16 cellular contexts compared by ENCODE assay signal in the genomic region with DNA sequence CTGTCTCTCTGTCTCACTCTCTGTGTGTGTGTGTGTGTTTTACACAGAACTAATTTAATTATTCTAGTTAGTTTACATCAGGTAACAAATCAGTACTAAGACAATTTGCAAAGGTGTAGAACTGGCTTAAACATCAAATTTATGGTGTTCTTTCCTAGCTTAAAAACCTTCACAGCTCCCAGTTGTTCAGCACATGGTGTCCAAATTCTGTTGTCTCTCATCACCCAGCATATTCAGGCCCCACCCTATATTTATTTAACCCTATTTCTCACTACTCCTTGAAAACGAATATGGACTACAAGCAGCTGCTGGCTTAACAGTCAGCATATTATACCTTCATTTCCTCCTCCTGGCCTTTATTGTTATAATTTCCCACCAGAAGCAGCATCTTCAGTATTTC. TPM values are rescaled to one million over a fixed set of nuclear protein-coding genes. Genes with fewer than 3 reads are reported as not detected.
"Had no signal": no experiment of that assay in that cellular context is flagged by ENCODE, and none has a peak within 500 bp of the region (broad histone marks: within the 10 kb centered on the region; RNA-seq: fewer than 3 reads in every experiment).

No MANE protein-coding gene starts in this region.

- H3K4me1 Mint-ChIP-seq: activated naive CD8-positive, alpha-beta T cell treated with anti-CD3 and anti-CD28 coated beads, Interleukin-2, amount 50 U/mL, for 24 hours had no signal

- H3K36me3 ChIP-seq: left ventricle myocardium inferior, neural progenitor cell, pancreas, SJSA1, transverse colon had no signal

- H3K4me2 ChIP-seq: neural progenitor cell had no signal

- H3K9me3 Mint-ChIP-seq: activated naive CD8-positive, alpha-beta T cell treated with anti-CD3 and anti-CD28 coated beads, Interleukin-2, amount 50 U/mL, for 24 hours; central memory CD8-positive, alpha-beta T cell had no signal

- H3K4me1 ChIP-seq: left ventricle myocardium inferior had no signal

- H3K36me3 Mint-ChIP-seq: neural progenitor cell had no signal

- H3K27ac Mint-ChIP-seq: activated naive CD8-positive, alpha-beta T cell treated with anti-CD3 and anti-CD28 coated beads, Interleukin-2, amount 50 U/mL, for 24 hours; neural progenitor cell had no signal

- FAIRE-seq: pancreas had no signal

- H3K9ac ChIP-seq: neural progenitor cell had no signal

- H3K4me3 ChIP-seq: left ventricle myocardium inferior, neural progenitor cell, pancreas, SJSA1, transverse colon had no signal

- H2AFZ ChIP-seq: neural progenitor cell had no signal

- DNase-seq: activated CD4-positive, alpha-beta T cell treated with anti-CD3 and anti-CD28 coated beads, Interleukin-2, amount 50 U/mL, for 4 hours; activated CD4-positive, CD25-positive, alpha-beta regulatory T cell treated with anti-CD3 and anti-CD28 coated beads, Interleukin-2, amount 50 U/mL, for 72 hours; activated naive CD4-positive, alpha-beta T cell; activated naive CD8-positive, alpha-beta T cell treated with anti-CD3 and anti-CD28 coated beads, Interleukin-2, amount 50 U/mL, for 24 hours; effector memory CD4-positive, alpha-beta T cell; foreskin melanocyte; islet precursor cell; left ventricle myocardium inferior; pancreas; SW 1271; T-helper 9 cell; transverse colon had no signal

- H3K27me3 ChIP-seq: neural progenitor cell, pancreas, SJSA1, transverse colon had no signal

- H3K27me3 Mint-ChIP-seq: activated naive CD8-positive, alpha-beta T cell treated with anti-CD3 and anti-CD28 coated beads, Interleukin-2, amount 50 U/mL, for 24 hours; central memory CD8-positive, alpha-beta T cell had no signal

- ATAC-seq: activated naive CD8-positive, alpha-beta T cell treated with anti-CD3 and anti-CD28 coated beads, Interleukin-2, amount 50 U/mL, for 24 hours; pancreas had no signal

- H3K4me3 Mint-ChIP-seq: activated naive CD8-positive, alpha-beta T cell treated with anti-CD3 and anti-CD28 coated beads, Interleukin-2, amount 50 U/mL, for 24 hours; central memory CD8-positive, alpha-beta T cell; neural progenitor cell had no signal

- H3K27ac ChIP-seq: left ventricle myocardium inferior, neural progenitor cell, pancreas, transverse colon had no signal

- H3K9me3 ChIP-seq: left ventricle myocardium inferior, pancreas, SJSA1, transverse colon had no signal

RNA-seq across cellular contexts. Expression of gene IL20RB, which starts 1.1 kb away (rescaled TPM):
- total RNA-seq: epithelial cell of proximal tubule had no signal
